Comparison of ENCODE assay signal across 8 cellular contexts in genomic region chr10:35127289-35127891, GRCh38. TPM values are rescaled to one million over a fixed set of nuclear protein-coding genes. Genes with fewer than 3 reads are reported as not detected.
DNase-seq lines count a peak whose midpoint lies in the region; ATAC-seq, FAIRE-seq and TF ChIP-seq lines count a peak whose summit lies in the region.

No MANE protein-coding gene starts in this region.

- TF ChIP-seq CTCF in Calu3 (IDR thresholded peaks at IDR 0.05; ENCODE audit: unreplicated experiment) (no peak), foreskin keratinocyte (conservative IDR thresholded peaks at IDR 0.05) (no peak), neutrophil (IDR thresholded peaks at IDR 0.05) (no peak), suprapubic skin (IDR thresholded peaks at IDR 0.05) (no peak)

- H3K36me3 ChIP-seq in neutrophil: no peaks in the 10 kb centered on the region
- no peaks in the 10 kb centered on the region for H3K36me3 ChIP-seq in suprapubic skin

- H3K9me3 ChIP-seq in neutrophil (no peaks in the 10 kb centered on the region), suprapubic skin (no peaks in the 10 kb centered on the region)

- no peaks in the 10 kb centered on the region for H3K9me3 Mint-ChIP-seq in Calu3 (ENCODE audit: low read depth, unreplicated experiment)

- H3K27me3 ChIP-seq in foreskin keratinocyte: no peaks in the 10 kb centered on the region
- H3K27me3 ChIP-seq in neutrophil: no peaks in the 10 kb centered on the region
- H3K27me3 ChIP-seq in suprapubic skin: no peaks in the 10 kb centered on the region

- H3K4me1 Mint-ChIP-seq in Calu3 (ENCODE audit: low read depth, unreplicated experiment): no peaks in the 10 kb centered on the region

- TF ChIP-seq POLR2A in suprapubic skin (IDR thresholded peaks at IDR 0.05): no peak

- intact Hi-C loops in Calu3 (cut with micrococcal nuclease; ENCODE audit: unreplicated experiment): loop anchor here (2.0 kb wide), 1 partner anchor 69 kb away; no protein-coding TSS in a partner anchor

- DNase-seq in Calu3 (peak; percentile 49), RCC 7860 (ENCODE audit: low spot score) (peak; percentile 22), foreskin keratinocyte (peak; percentile 36 to 57), suprapubic skin (ENCODE audit: low spot score in 2 of 2) (peak; percentile 84 to 88), inferior parietal cortex (ENCODE audit: extremely low spot score) (no peak)
- peak; percentile 38 for DNase-seq in activated gamma-delta T cell treated with anti-CD3 and anti-CD28 coated beads, Interleukin-2, amount 50 U/mL, for 16 hours (ENCODE audit: low read depth)

- H3K27me3 Mint-ChIP-seq in Calu3 (ENCODE audit: unreplicated experiment): no peaks in the 10 kb centered on the region

- peak overlapping the region; percentile 81 to 92 for H3K4me3 ChIP-seq in neutrophil (ENCODE audit: low read depth in 1 of 2, low read length in 1 of 2)
- peak overlapping the region; percentile 96 for H3K4me3 ChIP-seq in suprapubic skin

- FAIRE-seq in RCC 7860 (lab: Jason Lieb, UNC): no peak

- CTCF ChIA-PET in Calu3 (lab: Charles Lee): interaction anchor here (0.7 to 2.1 kb wide), 4 partner anchors 68 to 1426 kb away, joined by 3 to 37 read pairs (median 4); no protein-coding TSS in a partner anchor

- no peak for TF ChIP-seq EP300 in suprapubic skin (IDR thresholded peaks at IDR 0.05)

- H3K27ac ChIP-seq in foreskin keratinocyte: peak overlapping the region; percentile 93
- H3K27ac ChIP-seq in neutrophil: peak overlapping the region; percentile 99
- H3K27ac ChIP-seq in suprapubic skin: peak overlapping the region; percentile 100

- peaks cover 35% of the 10 kb centered on the region for H3K36me3 Mint-ChIP-seq in Calu3 (ENCODE audit: insufficient read depth, unreplicated experiment)

- no TSS peak for BruUV-seq in Calu3 (replicated peaks; lab: Mats Ljungman, UMichigan)

- WGBS in suprapubic skin: 0% methylated on average over 26 of the region's 56 CpGs

- H3K4me1 ChIP-seq in foreskin keratinocyte: peaks cover 4% of the 10 kb centered on the region
- H3K4me1 ChIP-seq in neutrophil (ENCODE audit: control insufficient read depth in 1 of 2, insufficient read depth in 1 of 2, low read depth in 1 of 2, low read length in 1 of 2): peaks cover 11 to 17% of the 10 kb centered on the region in 2 experiments
- H3K4me1 ChIP-seq in suprapubic skin: peaks cover 45% of the 10 kb centered on the region

- ATAC-seq in HG02642 (IDR thresholded peaks at IDR 0.05; ENCODE audit: poor library complexity, unreplicated experiment): peak; percentile 16
- peak; percentile 38 for ATAC-seq in foreskin keratinocyte

- H3K27ac Mint-ChIP-seq in Calu3 (ENCODE audit: unreplicated experiment): peak overlapping the region; percentile 86

- peak overlapping the region; percentile 83 for H3K4me3 Mint-ChIP-seq in Calu3 (ENCODE audit: low read depth, unreplicated experiment)

RNA-seq across cellular contexts. Expression of gene CREM, which starts 0.7 kb away (rescaled TPM):
- 19.0 and 20.3 TPM in 2 replicates for total RNA-seq in Calu3 (2022)
- total RNA-seq in foreskin keratinocyte: 17.4 and 18.0 TPM in 2 replicates
- polyA plus RNA-seq in foreskin keratinocyte: 14.0 and 17.9 TPM in 2 replicates
- 10 to 100 TPM; 12.8 to 15.7 (median 13.3) TPM for total RNA-seq in suprapubic skin

RNA-seq across cellular contexts. Expression of gene CUL2, which starts 37.2 kb away (rescaled TPM):
- total RNA-seq in Calu3 (2022): 35.6 and 37.1 TPM in 2 replicates
- 38.7 and 43.1 TPM in 2 replicates for total RNA-seq in foreskin keratinocyte
- 12.7 and 15.5 TPM in 2 replicates for polyA plus RNA-seq in foreskin keratinocyte
- 10 to 100 TPM; 15.7 to 23.1 (median 18.4) TPM for total RNA-seq in suprapubic skin
